In the genomic region with DNA sequence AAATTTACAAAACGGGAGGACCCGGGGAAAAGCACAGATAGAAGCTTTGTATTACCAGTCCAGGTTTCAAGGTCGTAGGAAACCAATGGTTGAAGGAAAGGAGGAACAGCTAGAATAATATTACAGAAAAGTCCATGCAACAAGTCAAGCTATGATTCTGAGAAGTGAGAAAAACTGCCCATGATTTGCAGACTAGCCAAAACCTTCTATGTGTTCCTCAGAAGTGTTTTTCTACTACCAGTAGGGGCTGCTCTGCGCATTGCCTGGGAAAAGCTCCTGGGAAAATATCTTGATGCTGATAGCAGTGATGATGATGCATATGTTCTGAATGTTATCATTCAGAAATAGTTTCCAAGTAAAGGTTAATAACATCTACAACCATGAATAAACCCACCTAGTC, we compare ENCODE assay signal across 9 cellular contexts. TPM values are rescaled to one million over a fixed set of nuclear protein-coding genes. Genes with fewer than 3 reads are reported as not detected.
A peak's percentile ranks its signal among the peaks of the same experiment; 100 is the strongest.
DNase-seq lines count a peak whose midpoint lies in the region; ATAC-seq, FAIRE-seq and TF ChIP-seq lines count a peak whose summit lies in the region.
"Had no signal": no experiment of that assay in that cellular context is flagged by ENCODE, and none has a peak within 500 bp of the region (broad histone marks: within the 10 kb centered on the region; RNA-seq: fewer than 3 reads in every experiment).

No MANE protein-coding gene starts in this region.

- H3K27me3 ChIP-seq in MM.1S (replicated peaks; ENCODE audit: insufficient read depth, low read length) (no peaks in the 10 kb centered on the region), GM12878 (replicated peaks in 1 of 2; ENCODE audit: control insufficient read depth in 2 of 2, insufficient read depth in 2 of 2, low read length in 1 of 2) (peaks cover 1 to 4% of the 10 kb centered on the region in 2 experiments)

- H2AFZ ChIP-seq in MM.1S (ENCODE audit: low read length) (no peak overlapping the region), GM12878 (ENCODE audit: control insufficient read depth, low read depth, low read length) (no peak overlapping the region)

- no peaks in the 10 kb centered on the region for H3K9me3 ChIP-seq in MM.1S (replicated peaks; ENCODE audit: insufficient read depth, low read length)
- no peaks in the 10 kb centered on the region for H3K9me3 ChIP-seq in GM12878 (replicated peaks; ENCODE audit: control insufficient read depth, insufficient read depth, low read length)

- peak; percentile 38 for DNase-seq in COLO829 (ENCODE audit: low spot score)
- DNase-seq in MM.1S: no peak
- DNase-seq in GM12878 (ENCODE audit: low read depth, low spot score): no peak
- peak; percentile 78 for DNase-seq in medulla oblongata (ENCODE audit: extremely low spot score)
- no peak for DNase-seq in activated T-cell treated with anti-CD3 and anti-CD28 coated beads, Interleukin-2, amount 50 U/mL, for 24 hours

- 0 out of 2 replicates have a peak, but pooled peaks have one; percentile 12 for TF ChIP-seq CTCF in MM.1S (IDR thresholded peaks at IDR 0.05; ENCODE audit: low read length)
- peak in 1 of 3 experiments; percentile 7; a peak in 1 of 6 replicates for TF ChIP-seq CTCF in GM12878 (IDR thresholded peaks at IDR 0.05 in 2 of 3, conservative IDR thresholded peaks at IDR 0.05 in 1 of 3; ENCODE audit: control insufficient read depth in 2 of 3, extremely low read depth in 1 of 3, insufficient read depth in 1 of 3, low read depth in 3 of 3, low read length in 3 of 3)

- TF ChIP-seq EP300 in GM12878 (IDR thresholded peaks at IDR 0.05; ENCODE audit: borderline replicate concordance in 1 of 2, control insufficient read depth in 1 of 2, low read depth in 2 of 2, low read length in 2 of 2): no peak

- H3K9me2 ChIP-seq in MM.1S (replicated peaks; ENCODE audit: insufficient read depth, low read length): no peaks in the 10 kb centered on the region

- BruUV-seq in GM12878 (replicated peaks; lab: Mats Ljungman, UMichigan): no TSS peak

- H3K4me3 Mint-ChIP-seq in activated T-cell treated with anti-CD3 and anti-CD28 coated beads, Interleukin-2, amount 50 U/mL, for 24 hours: no peak overlapping the region

- H3F3A ChIP-seq in MM.1S (ENCODE audit: insufficient read depth, low read length): no peaks in the 10 kb centered on the region

- H3K4me2 ChIP-seq in MM.1S (ENCODE audit: low read depth, low read length) (no peak overlapping the region), GM12878 (ENCODE audit: control insufficient read depth, insufficient read depth) (no peak overlapping the region)

- ATAC-seq in GM12878 (no peak), HG03108 (IDR thresholded peaks at IDR 0.05; ENCODE audit: unreplicated experiment) (no peak), GM19351 (IDR thresholded peaks at IDR 0.05; ENCODE audit: unreplicated experiment) (no peak), GM21423 (IDR thresholded peaks at IDR 0.05; ENCODE audit: unreplicated experiment) (no peak)

- no peak overlapping the region for H3K27ac ChIP-seq in MM.1S (ENCODE audit: low read length)
- H3K27ac ChIP-seq in GM12878 (ENCODE audit: control insufficient read depth, insufficient read depth): no peak overlapping the region

- no peaks in the 10 kb centered on the region for H4K20me1 ChIP-seq in MM.1S (ENCODE audit: insufficient read depth, low read length)
- no peaks in the 10 kb centered on the region for H4K20me1 ChIP-seq in GM12878 (ENCODE audit: control insufficient read depth, insufficient read depth)

- no peaks in the 10 kb centered on the region for H3K36me3 ChIP-seq in MM.1S (replicated peaks; ENCODE audit: insufficient read depth, low read length)
- no peaks in the 10 kb centered on the region for H3K36me3 ChIP-seq in GM12878 (ENCODE audit: control insufficient read depth in 2 of 2, insufficient read depth in 2 of 2, low read length in 1 of 2)

- intact Hi-C loops in GM12878 (cut with micrococcal nuclease; ENCODE audit: unreplicated experiment): no loop called here

- H3K36me3 Mint-ChIP-seq in activated T-cell treated with anti-CD3 and anti-CD28 coated beads, Interleukin-2, amount 50 U/mL, for 24 hours (ENCODE audit: low read depth): no peaks in the 10 kb centered on the region

- H3K27me3 Mint-ChIP-seq in activated T-cell treated with anti-CD3 and anti-CD28 coated beads, Interleukin-2, amount 50 U/mL, for 24 hours: peaks cover 48% of the 10 kb centered on the region

- H3K79me2 ChIP-seq in MM.1S (ENCODE audit: low read length): no peaks in the 10 kb centered on the region
- H3K79me2 ChIP-seq in GM12878 (ENCODE audit: control insufficient read depth, insufficient read depth, low read length): no peaks in the 10 kb centered on the region

- H3K9me3 Mint-ChIP-seq in activated T-cell treated with anti-CD3 and anti-CD28 coated beads, Interleukin-2, amount 50 U/mL, for 24 hours: no peaks in the 10 kb centered on the region

- no peak overlapping the region for H3K9ac ChIP-seq in MM.1S (ENCODE audit: low read length)
- no peak overlapping the region for H3K9ac ChIP-seq in GM12878 (ENCODE audit: control insufficient read depth, insufficient read depth, low read length)

- no peak overlapping the region for H3K4me3 ChIP-seq in MM.1S (ENCODE audit: low read length)
- no peak overlapping the region for H3K4me3 ChIP-seq in GM12878

- peaks cover 11% of the 10 kb centered on the region for H3K4me1 Mint-ChIP-seq in activated T-cell treated with anti-CD3 and anti-CD28 coated beads, Interleukin-2, amount 50 U/mL, for 24 hours (ENCODE audit: low read depth)

- no peak overlapping the region for H3K27ac Mint-ChIP-seq in activated T-cell treated with anti-CD3 and anti-CD28 coated beads, Interleukin-2, amount 50 U/mL, for 24 hours

- 0 out of 2 replicates have a peak, but pooled peaks have one; percentile 20 for TF ChIP-seq RAD21 in GM12878 (IDR thresholded peaks at IDR 0.05; ENCODE audit: insufficient read depth, low read depth, low read length)

- POLR2A ChIA-PET in GM12878 (lab: Charles Lee): no interaction called here

- CTCF ChIA-PET in GM12878 (lab: Yijun Ruan, JAX): no interaction called here

- no peak for TF ChIP-seq POLR2A in GM12878 (IDR thresholded peaks at IDR 0.05; ENCODE audit: low read depth, low read length)

- no peaks in the 10 kb centered on the region for H3K4me1 ChIP-seq in MM.1S (ENCODE audit: low read length)
- no peaks in the 10 kb centered on the region for H3K4me1 ChIP-seq in GM12878 (ENCODE audit: control insufficient read depth, insufficient read depth, low read length)

- FAIRE-seq in GM12878 (lab: Jason Lieb, UNC): no peak

- in situ Hi-C loops in GM12878 (cut with MboI): no loop called here

- WGBS in GM12878 (ENCODE audit: insufficient coverage, insufficient replicate concordance, low lambda C conversion rate, missing lambda C conversion rate): 12% methylated on average over 4 of the region's 4 CpGs

- SMC1A ChIA-PET in GM12878 (lab: Charles Lee; ENCODE audit: uncharacterized antibody, unreplicated experiment): interaction anchor here (0.6 to 1.2 kb wide), 2 partner anchors 74 to 1473 kb away, joined by 3 read pairs; no protein-coding TSS in a partner anchor

- RAD21 ChIA-PET in GM12878 (lab: Charles Lee; ENCODE audit: unreplicated experiment): no interaction called here

TF ChIP-seq in GM12878, 131 proteins besides CTCF, POLR2A, EP300 and RAD21 (continues in another document):
- no peak for TF ChIP-seq ZSCAN29 (IDR thresholded peaks at IDR 0.05)
- no peak for TF ChIP-seq MTA3 (IDR thresholded peaks at IDR 0.05; ENCODE audit: borderline replicate concordance, low read length)
- TF ChIP-seq KAT2A (conservative IDR thresholded peaks at IDR 0.05; ENCODE audit: control insufficient read depth, low read depth, low read length): no peak
- no peak for TF ChIP-seq NBN (IDR thresholded peaks at IDR 0.05)
- TF ChIP-seq, protein P1, sequence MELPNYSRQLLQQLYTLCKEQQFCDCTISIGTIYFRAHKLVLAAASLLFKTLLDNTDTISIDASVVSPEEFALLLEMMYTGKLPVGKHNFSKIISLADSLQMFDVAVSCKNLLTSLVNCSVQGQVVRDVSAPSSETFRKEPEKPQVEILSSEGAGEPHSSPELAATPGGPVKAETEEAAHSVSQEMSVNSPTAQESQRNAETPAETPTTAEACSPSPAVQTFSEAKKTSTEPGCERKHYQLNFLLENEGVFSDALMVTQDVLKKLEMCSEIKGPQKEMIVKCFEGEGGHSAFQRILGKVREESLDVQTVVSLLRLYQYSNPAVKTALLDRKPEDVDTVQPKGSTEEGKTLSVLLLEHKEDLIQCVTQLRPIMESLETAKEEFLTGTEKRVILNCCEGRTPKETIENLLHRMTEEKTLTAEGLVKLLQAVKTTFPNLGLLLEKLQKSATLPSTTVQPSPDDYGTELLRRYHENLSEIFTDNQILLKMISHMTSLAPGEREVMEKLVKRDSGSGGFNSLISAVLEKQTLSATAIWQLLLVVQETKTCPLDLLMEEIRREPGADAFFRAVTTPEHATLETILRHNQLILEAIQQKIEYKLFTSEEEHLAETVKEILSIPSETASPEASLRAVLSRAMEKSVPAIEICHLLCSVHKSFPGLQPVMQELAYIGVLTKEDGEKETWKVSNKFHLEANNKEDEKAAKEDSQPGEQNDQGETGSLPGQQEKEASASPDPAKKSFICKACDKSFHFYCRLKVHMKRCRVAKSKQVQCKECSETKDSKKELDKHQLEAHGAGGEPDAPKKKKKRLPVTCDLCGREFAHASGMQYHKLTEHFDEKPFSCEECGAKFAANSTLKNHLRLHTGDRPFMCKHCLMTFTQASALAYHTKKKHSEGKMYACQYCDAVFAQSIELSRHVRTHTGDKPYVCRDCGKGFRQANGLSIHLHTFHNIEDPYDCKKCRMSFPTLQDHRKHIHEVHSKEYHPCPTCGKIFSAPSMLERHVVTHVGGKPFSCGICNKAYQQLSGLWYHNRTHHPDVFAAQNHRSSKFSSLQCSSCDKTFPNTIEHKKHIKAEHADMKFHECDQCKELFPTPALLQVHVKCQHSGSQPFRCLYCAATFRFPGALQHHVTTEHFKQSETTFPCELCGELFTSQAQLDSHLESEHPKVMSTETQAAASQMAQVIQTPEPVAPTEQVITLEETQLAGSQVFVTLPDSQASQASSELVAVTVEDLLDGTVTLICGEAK (IDR thresholded peaks at IDR 0.05; ENCODE audit: borderline replicate concordance): no peak
- no peak for TF ChIP-seq BRCA1 (IDR thresholded peaks at IDR 0.05; ENCODE audit: low read depth, low read length)

RNA-seq across cellular contexts. Expression of a gene that starts 2.2 kb away (rescaled TPM):
- not detected in 2 replicates for total RNA-seq in GM12878 (2013; cell fraction: nucleolus; rRNA removed)
- total RNA-seq in GM12878 (2014; rRNA removed): not detected in 2 replicates
- total RNA-seq in GM12878 (2014; rRNA removed; fragmentation: Illumina TruSeq; extraction: Trizol): not detected in 2 replicates
- not detected in 2 replicates for total RNA-seq in GM12878 (2021)
- polyA plus RNA-seq in GM12878 (2011; ENCODE audit: low read depth): not detected
- not detected in 2 replicates for polyA plus RNA-seq in GM12878 (2011; rRNA removed)
- not detected in 2 replicates for polyA plus RNA-seq in GM12878 (2011; cell fraction: cytosol; rRNA removed)
- not detected in 2 replicates for polyA plus RNA-seq in GM12878 (2011; cell fraction: nucleus; rRNA removed)
- not detected in 2 replicates for polyA plus RNA-seq in GM12878 (2012)
- 0.03 TPM in 1 of 2 replicates, not detected in the other for polyA plus RNA-seq in GM12878 (2014; fragmentation: Illumina TruSeq; extraction: Trizol)
- not detected for polyA plus RNA-seq in GM12878 (2014; fragmentation: Nextera tagmentation; extraction: Ambion mirVana)
- polyA plus RNA-seq in GM12878 (2014; rRNA removed): not detected in 2 replicates
- polyA plus RNA-seq in GM12878 (2016; fragmentation: Nextera tagmentation; extraction: Ambion mirVana): not detected
- not detected in 2 replicates for polyA minus RNA-seq in GM12878 (2011; rRNA and poly(A)+ RNA removed)
- polyA minus RNA-seq in GM12878 (2011; cell fraction: cytosol; rRNA and poly(A)+ RNA removed): not detected in 2 replicates
- polyA minus RNA-seq in GM12878 (2011; cell fraction: nucleus; rRNA and poly(A)+ RNA removed): not detected in 2 replicates
- total RNA-seq: activated CD8-positive, alpha-beta memory T cell treated with anti-CD3 and anti-CD28 coated beads for 36 hours had no signal

Comparison
In these comparisons a context has a peak if more than half of its experiments do, and no peak if none do; other contexts are left out.
1. DNase-seq: peak in COLO829 (single experiment) and medulla oblongata (single experiment); none in MM.1S (single experiment), GM12878 (single experiment) and activated T-cell treated with anti-CD3 and anti-CD28 coated beads, Interleukin-2, amount 50 U/mL, for 24 hours (single experiment).